In genomic region chr1:69700770-69701169, GRCh38 we compare ENCODE assay signal across 8 cellular contexts.
A peak's percentile ranks its signal among the peaks of the same experiment; 100 is the strongest.
DNase-seq lines count a peak whose midpoint lies in the region; ATAC-seq and TF ChIP-seq lines count a peak whose summit lies in the region.
"Had no signal": no experiment of that assay in that cellular context is flagged by ENCODE, and none has a peak within 500 bp of the region (broad histone marks: within the 10 kb centered on the region; RNA-seq: fewer than 3 reads in every experiment).

No MANE protein-coding gene starts in this region.

- in situ Hi-C loops in IMR-90 (cut with MboI; ENCODE audit: low sequenced_read_pairs) (no loop called here), G401 (cut with HindIII; ENCODE audit: low sequenced_read_pairs) (no loop called here)

- no peak overlapping the region for H2AK5ac ChIP-seq in IMR-90 (ENCODE audit: low read depth, low read length)

- no peak overlapping the region for H3K4me3 ChIP-seq in GM12864 (ENCODE audit: low read depth, low read length)
- no peak overlapping the region for H3K4me3 ChIP-seq in IMR-90 (ENCODE audit: insufficient read depth, low read depth, low read length)

- H3K27ac ChIP-seq in IMR-90 (ENCODE audit: insufficient read depth, low read length) = no peak overlapping the region

- no peak overlapping the region for H3K18ac ChIP-seq in IMR-90 (ENCODE audit: low read depth, low read length)

- H3K23ac ChIP-seq in IMR-90 (ENCODE audit: low read depth, low read length) = no peak overlapping the region

- H4K20me1 ChIP-seq in IMR-90 (ENCODE audit: insufficient read depth, low read length) = no peaks in the 10 kb centered on the region

- no peaks in the 10 kb centered on the region for H3K4me1 ChIP-seq in IMR-90 (ENCODE audit: control insufficient read depth, insufficient read depth, low read length)

- H2BK20ac ChIP-seq in IMR-90 (ENCODE audit: low read depth, low read length) = no peak overlapping the region

- TF ChIP-seq RAD21 in IMR-90 (IDR thresholded peaks at IDR 0.05; ENCODE audit: low read length) = peak; percentile 20; the same call in 1 of the 2 replicates

- intact Hi-C loops in IMR-90 (cut with micrococcal nuclease) = no loop called here

- ATAC-seq in IMR-90 (ENCODE audit: low read depth) (no peak), GM18861 (IDR thresholded peaks at IDR 0.05; ENCODE audit: unreplicated experiment) (no peak)

- TF ChIP-seq POLR2A in IMR-90 (IDR thresholded peaks at IDR 0.05; ENCODE audit: low read depth, low read length) = no peak

- no peak overlapping the region for H2AK9ac ChIP-seq in IMR-90 (replicated peaks; ENCODE audit: low read depth, low read length, poor library complexity)

- no TSS peak for BruUV-seq in IMR-90 (replicated peaks; lab: Mats Ljungman, UMichigan)

- no peak overlapping the region for H2BK5ac ChIP-seq in IMR-90 (ENCODE audit: low read depth, low read length, poor library complexity, severe bottlenecking)

- WGBS in IMR-90 (ENCODE audit: extremely low coverage in 2 of 2, insufficient read length in 1 of 2), 2 experiments = no CpG with 5 or more reads among the region's 2 CpGs

- no peaks in the 10 kb centered on the region for H3K36me3 ChIP-seq in IMR-90 (ENCODE audit: control insufficient read depth, insufficient read depth, low read length)

- H3K4ac ChIP-seq in IMR-90 (ENCODE audit: low read depth, low read length) = no peak overlapping the region

- POLR2A ChIA-PET in IMR-90 (lab: Charles Lee; ENCODE audit: unreplicated experiment) = no interaction called here

- no peak overlapping the region for H2AFZ ChIP-seq in IMR-90 (replicated peaks; ENCODE audit: low read length, poor library complexity)

- no peaks in the 10 kb centered on the region for H3K9me3 ChIP-seq in IMR-90 (ENCODE audit: control insufficient read depth, insufficient read depth, low read length)

- H4K8ac ChIP-seq in IMR-90 (ENCODE audit: low read depth in 2 of 2, low read length in 2 of 2) = no peak overlapping the region

- no peak overlapping the region for H3K4me2 ChIP-seq in IMR-90 (ENCODE audit: low read depth, low read length)

- no peak overlapping the region for H3K56ac ChIP-seq in IMR-90 (ENCODE audit: extremely low read depth, insufficient read depth, low read length)

- no peaks in the 10 kb centered on the region for H3K27me3 ChIP-seq in IMR-90 (ENCODE audit: control insufficient read depth, insufficient read depth, low read length)

- H3K9me1 ChIP-seq in IMR-90 (ENCODE audit: insufficient read depth, low read length) = no peaks in the 10 kb centered on the region

- H3K14ac ChIP-seq in IMR-90 (replicated peaks; ENCODE audit: low read depth, low read length) = no peak overlapping the region

- no peak overlapping the region for H4K5ac ChIP-seq in IMR-90 (ENCODE audit: low read depth, low read length)

- no peak overlapping the region for H4K91ac ChIP-seq in IMR-90 (ENCODE audit: insufficient read depth, low read depth, low read length)

- no peak overlapping the region for H3K9ac ChIP-seq in IMR-90 (ENCODE audit: low read depth, low read length)

- CTCF ChIA-PET in IMR-90 (lab: Yijun Ruan, JAX) = no interaction called here

- no peaks in the 10 kb centered on the region for H3K79me1 ChIP-seq in IMR-90 (ENCODE audit: low read depth in 1 of 2, low read length in 2 of 2)

- dilution Hi-C loops in IMR-90 (cut with HindIII; ENCODE audit: low sequenced_read_pairs, unreplicated experiment) = no loop called here

- TF ChIP-seq CTCF in GM12864 (IDR thresholded peaks at IDR 0.05; ENCODE audit: low read depth, low read length, missing control alignments) (peak; percentile 28), IMR-90 (conservative IDR thresholded peaks at IDR 0.05; ENCODE audit: low read depth, low read length) (peak; percentile 24; the same call in 1 of the 2 replicates)

- no peak overlapping the region for H2BK15ac ChIP-seq in IMR-90 (ENCODE audit: low read depth, low read length)

- DNase-seq in GM12864 (ENCODE audit: low read depth) = no peak
- DNase-seq in IMR-90 = peak; percentile 1
- DNase-seq in amniotic epithelial cell (ENCODE audit: low read depth) = peak; percentile 6
- DNase-seq in lung microvascular endothelial cell (ENCODE audit: low read depth in 2 of 2) = peak; percentile 5 to 17
- no peak for DNase-seq in G401 (ENCODE audit: low spot score)
- DNase-seq in SIG-M5 treated with dmso at 0.1 percent for 504 hours (lab: John Stamatoyannopoulos, UW; ENCODE audit: unreplicated experiment) = no peak
- DNase-seq: activated naive CD8-positive, alpha-beta T cell treated with anti-CD3 and anti-CD28 coated beads for 36 hours had no signal

- no peak overlapping the region for H2BK120ac ChIP-seq in IMR-90 (ENCODE audit: low read depth, low read length)

TF ChIP-seq in IMR-90, 13 proteins besides CTCF, POLR2A, EP300 and RAD21:
- TF ChIP-seq RFX5 (IDR thresholded peaks at IDR 0.05; ENCODE audit: low read depth, low read length) = no peak
- TF ChIP-seq SMC3 (IDR thresholded peaks at IDR 0.05; ENCODE audit: low read depth, low read length) = peak; percentile 26; the same call in 1 of the 2 replicates

Comparison
In these comparisons a context has a peak if more than half of its experiments do, and no peak if none do; other contexts are left out.
1. DNase-seq: peak in IMR-90 (single experiment), amniotic epithelial cell (single experiment) and lung microvascular endothelial cell (2 of 2); none in GM12864 (single experiment), G401 (single experiment) and SIG-M5 treated with dmso at 0.1 percent for 504 hours (single experiment).